Comparison of ENCODE assay signal across 1 cellular context in the genomic region with DNA sequence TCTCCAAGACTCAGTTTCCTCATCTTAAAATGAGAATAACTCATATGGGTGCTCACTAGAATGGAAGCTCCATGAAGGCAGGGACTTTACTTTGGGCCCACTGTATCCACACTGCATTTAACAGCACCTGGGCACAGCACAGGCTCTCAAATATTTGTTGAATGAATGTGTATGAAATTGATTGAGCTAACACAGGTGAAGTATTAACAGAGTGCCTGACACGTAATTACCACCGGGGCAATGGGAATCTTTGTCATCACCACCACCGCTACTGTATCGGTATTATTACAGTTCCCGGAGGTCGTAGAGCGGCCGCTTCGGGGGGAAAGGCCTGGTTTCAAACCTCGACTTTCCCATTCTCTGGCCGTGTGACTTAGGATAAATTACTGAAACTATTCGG.
TF ChIP-seq lines count a peak whose summit lies in the region.

No MANE protein-coding gene starts in this region.

TF ChIP-seq in endothelial cell of umbilical vein, 7 proteins besides CTCF, POLR2A, EP300 and RAD21 (continued from another document):
- TF ChIP-seq GATA2 (IDR thresholded peaks at IDR 0.05; ENCODE audit: insufficient read depth, insufficient read length, low read depth, low read length) (no peak), JUN (IDR thresholded peaks at IDR 0.05; ENCODE audit: borderline replicate concordance, insufficient read depth, insufficient read length, low read depth) (no peak)
